6 cellular contexts compared by ENCODE assay signal in the genomic region with DNA sequence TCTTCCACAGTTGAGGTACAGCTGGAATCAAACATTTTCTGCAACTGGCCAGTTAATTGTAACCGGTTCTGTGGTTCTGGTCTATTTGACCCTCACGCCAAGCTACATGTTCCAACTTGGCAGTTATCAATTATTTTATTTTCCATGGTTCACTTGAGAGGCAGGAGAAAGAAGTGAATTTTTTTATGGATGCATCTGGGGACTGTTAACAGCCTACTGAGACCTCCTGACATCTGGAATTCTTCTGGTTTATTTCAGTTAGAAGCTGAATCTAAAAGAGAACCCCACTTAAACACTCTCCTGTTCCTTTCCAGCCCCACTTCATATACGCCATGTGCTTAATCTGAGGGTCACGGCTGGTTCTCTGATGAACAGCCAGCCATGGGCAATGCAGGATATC.
"Had no signal": no experiment of that assay in that cellular context is flagged by ENCODE, and none has a peak within 500 bp of the region (broad histone marks: within the 10 kb centered on the region; RNA-seq: fewer than 3 reads in every experiment).

No MANE protein-coding gene starts in this region.

- H2AFZ ChIP-seq: GM23338 had no signal

- H3K4me3 ChIP-seq: GM23338 had no signal

- H3K4me2 ChIP-seq: GM23338 had no signal

- DNase-seq: H9, HCEC 1CT had no signal

- FAIRE-seq: H1, H54, HepG2 had no signal
